Comparison of ENCODE assay signal across 1 cellular context in the genomic region with DNA sequence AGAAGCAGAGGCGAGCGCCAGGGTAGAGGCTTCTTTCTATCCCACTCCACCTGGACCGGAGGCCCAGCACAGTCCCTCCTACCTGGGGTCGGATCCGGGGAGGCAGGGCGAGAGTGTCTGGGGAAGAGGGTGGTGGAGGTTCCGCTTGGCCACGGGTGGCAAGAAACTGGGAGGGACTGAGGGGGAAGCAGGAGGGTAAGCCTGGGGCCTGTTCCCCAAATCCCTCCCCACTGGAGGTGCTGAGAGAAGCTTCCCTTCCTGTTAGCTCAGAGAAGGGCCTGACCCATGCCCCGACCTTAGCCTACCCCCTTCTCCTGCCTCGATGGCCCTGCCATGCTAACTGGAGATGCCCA.
TF ChIP-seq lines count a peak whose summit lies in the region.

No MANE protein-coding gene starts in this region.

TF ChIP-seq in H1, 55 proteins besides CTCF, POLR2A, EP300 and RAD21:
- TF ChIP-seq SUZ12 (IDR thresholded peaks at IDR 0.05; ENCODE audit: low read length) (0 out of 2 replicates have a peak, but pooled peaks have one; percentile 10), BACH1 (IDR thresholded peaks at IDR 0.05; ENCODE audit: low read length) (no peak)
TF ChIP-seq in H1: peak in this region for 1.
